ENCODE assay signal across 17 cellular contexts in the genomic region with DNA sequence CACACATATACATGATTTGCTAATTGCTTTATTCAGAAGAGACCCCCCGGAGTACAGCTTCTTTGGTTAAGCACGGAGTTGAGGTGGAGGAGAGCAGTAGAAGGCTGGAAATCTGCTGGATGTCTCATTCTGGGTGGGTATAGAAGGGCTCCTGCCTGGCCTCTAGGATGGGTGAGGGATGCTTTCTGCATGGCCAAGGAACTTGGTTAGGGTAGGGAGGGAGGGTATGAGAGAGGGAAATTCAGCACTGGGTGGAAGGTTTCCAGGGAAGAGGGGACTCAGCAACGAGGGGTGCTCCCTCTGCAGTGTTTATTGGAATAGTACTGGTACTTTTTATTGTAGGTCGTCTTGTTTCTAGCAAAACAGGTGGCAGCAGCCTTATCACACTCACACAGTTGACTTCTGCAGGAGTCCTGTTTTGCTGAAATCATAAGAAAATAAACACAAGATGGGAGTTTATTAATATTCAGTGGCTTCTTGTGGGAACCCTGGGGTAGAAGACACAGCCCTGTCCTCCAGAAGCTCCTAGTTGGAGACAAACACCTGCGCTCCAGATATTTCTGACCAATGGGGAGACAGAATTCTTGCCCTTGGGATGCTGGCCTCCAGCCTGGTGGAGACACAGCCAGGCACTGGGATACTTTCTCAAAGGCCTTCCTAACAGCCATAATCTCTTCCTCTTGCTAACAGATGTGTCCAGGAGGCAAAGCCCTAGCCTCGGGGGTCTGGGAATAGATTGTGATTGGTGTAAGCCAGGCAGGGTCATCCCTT. TPM values are rescaled to one million over a fixed set of nuclear protein-coding genes. Genes with fewer than 3 reads are reported as not detected.
DNase-seq lines count a peak whose midpoint lies in the region; ATAC-seq, FAIRE-seq and TF ChIP-seq lines count a peak whose summit lies in the region.
"Had no signal": no experiment of that assay in that cellular context is flagged by ENCODE, and none has a peak within 500 bp of the region (broad histone marks: within the 10 kb centered on the region; RNA-seq: fewer than 3 reads in every experiment).

No MANE protein-coding gene starts in this region.

- H3K79me2 ChIP-seq in astrocyte (ENCODE audit: insufficient read depth, low read length) (no peaks in the 10 kb centered on the region), parathyroid adenoma (no peaks in the 10 kb centered on the region), GM23248 (ENCODE audit: insufficient read depth) (no peaks in the 10 kb centered on the region)

- 0 out of 2 replicates have a peak, but pooled peaks cover 2% of the 10 kb centered on the region for H3F3A ChIP-seq in GM23248 (ENCODE audit: insufficient read depth)

- H3K9me2 ChIP-seq in GM23248 (ENCODE audit: insufficient read depth) = no peaks in the 10 kb centered on the region

- DNase-seq in NCI-H82 (lab: John Stamatoyannopoulos, UW) (peak; percentile 29), NCI-H82 treated with DMSO at 0.1 percent for 48 hours (lab: John Stamatoyannopoulos, UW; ENCODE audit: unreplicated experiment) (no peak), astrocyte (ENCODE audit: low read depth) (no peak), left lobe of liver (ENCODE audit: low spot score) (peak; percentile 22), GM23248 (no peak)
- DNase-seq in stimulated activated CD4-positive, alpha-beta T cell treated with anti-CD3 and anti-CD28 coated beads, Interleukin-4, amount 100 ng/mL, for 24 hours = no peak
- no peak for DNase-seq in activated T-cell treated with anti-CD3 and anti-CD28 coated beads, Interleukin-2, amount 50 U/mL, for 72 hours
- DNase-seq: GF-D8, NCI-H187 treated with DMSO at 0.1 percent for 48 hours, NCI-H510A had no signal

- no peak overlapping the region for H3K27ac Mint-ChIP-seq in astrocyte (ENCODE audit: unreplicated experiment)
- no peak overlapping the region for H3K27ac Mint-ChIP-seq in activated T-cell treated with anti-CD3 and anti-CD28 coated beads, Interleukin-2, amount 50 U/mL, for 72 hours
- H3K27ac Mint-ChIP-seq: CD8-positive, alpha-beta T cell had no signal

- H4K20me1 ChIP-seq in astrocyte (ENCODE audit: insufficient read depth, low read length) (no peaks in the 10 kb centered on the region), GM23248 (ENCODE audit: insufficient read depth) (no peaks in the 10 kb centered on the region)

- no peak overlapping the region for H3K4me3 ChIP-seq in astrocyte (ENCODE audit: insufficient read depth, low read depth, low read length)
- no peak overlapping the region for H3K4me3 ChIP-seq in parathyroid adenoma (ENCODE audit: low read depth, low read length)
- H3K4me3 ChIP-seq in GM23248 = no peak overlapping the region
- H3K4me3 ChIP-seq: SJSA1 had no signal

- FAIRE-seq in astrocyte (lab: Jason Lieb, UNC) = no peak
- FAIRE-seq: GM19239 had no signal

- no peak for ATAC-seq in left lobe of liver
- no peak for ATAC-seq in activated T-cell treated with anti-CD3 and anti-CD28 coated beads, Interleukin-2, amount 50 U/mL, for 72 hours (replicated peaks in 1 of 2)
- ATAC-seq: CD8-positive, alpha-beta T cell had no signal

- H3K36me3 ChIP-seq in astrocyte (ENCODE audit: insufficient read depth, low read length) (no peaks in the 10 kb centered on the region), parathyroid adenoma (ENCODE audit: control insufficient read depth, insufficient read depth, low read length) (no peaks in the 10 kb centered on the region), GM23248 (ENCODE audit: low read depth) (no peaks in the 10 kb centered on the region)
- H3K36me3 ChIP-seq: SJSA1 had no signal

- H2AFZ ChIP-seq in astrocyte (ENCODE audit: low read depth, low read length) (no peak overlapping the region), parathyroid adenoma (no peak overlapping the region), GM23248 (no peak overlapping the region)

- H3K9me3 ChIP-seq in astrocyte (ENCODE audit: insufficient read depth, low read depth, low read length) (no peaks in the 10 kb centered on the region), parathyroid adenoma (ENCODE audit: control insufficient read depth, low read length) (no peaks in the 10 kb centered on the region), GM23248 (ENCODE audit: low read depth) (no peaks in the 10 kb centered on the region)
- H3K9me3 ChIP-seq: SJSA1 had no signal

- peaks cover 24% of the 10 kb centered on the region for H3K27me3 Mint-ChIP-seq in astrocyte (ENCODE audit: low read depth, unreplicated experiment)
- peaks cover 55% of the 10 kb centered on the region for H3K27me3 Mint-ChIP-seq in activated T-cell treated with anti-CD3 and anti-CD28 coated beads, Interleukin-2, amount 50 U/mL, for 72 hours (ENCODE audit: low read depth)

- WGBS in GM23248 (ENCODE audit: low coverage in 1 of 2, low lambda C conversion rate in 2 of 2, missing lambda C conversion rate in 2 of 2), 2 experiments = 57 to 58% methylated on average over 5 to 6 of the region's 6 CpGs

- in situ Hi-C loops in GM23248 (cut with MboI) = no loop called here

- peaks cover 2% of the 10 kb centered on the region for H3K36me3 Mint-ChIP-seq in astrocyte (ENCODE audit: low read depth, unreplicated experiment)
- no peaks in the 10 kb centered on the region for H3K36me3 Mint-ChIP-seq in activated T-cell treated with anti-CD3 and anti-CD28 coated beads, Interleukin-2, amount 50 U/mL, for 72 hours (ENCODE audit: insufficient read depth in 2 of 2)
- H3K36me3 Mint-ChIP-seq: CD8-positive, alpha-beta T cell had no signal

- peaks cover 29% of the 10 kb centered on the region for H3K27me3 ChIP-seq in astrocyte (ENCODE audit: insufficient read depth, low read length)
- H3K27me3 ChIP-seq in parathyroid adenoma (ENCODE audit: control insufficient read depth, insufficient read depth, low read length) = no peaks in the 10 kb centered on the region
- peaks cover 7% of the 10 kb centered on the region; the same call in 1 of the 2 replicates for H3K27me3 ChIP-seq in GM23248 (replicated peaks; ENCODE audit: insufficient read depth)

- no peaks in the 10 kb centered on the region for H3K9me3 Mint-ChIP-seq in astrocyte (ENCODE audit: unreplicated experiment)
- no peaks in the 10 kb centered on the region for H3K9me3 Mint-ChIP-seq in activated T-cell treated with anti-CD3 and anti-CD28 coated beads, Interleukin-2, amount 50 U/mL, for 72 hours
- H3K9me3 Mint-ChIP-seq: CD8-positive, alpha-beta T cell; H9 had no signal

- no peak overlapping the region for H3K27ac ChIP-seq in astrocyte (ENCODE audit: low read depth, low read length)
- peak overlapping the region; percentile 36 for H3K27ac ChIP-seq in parathyroid adenoma
- no peak overlapping the region for H3K27ac ChIP-seq in GM23248
- H3K27ac ChIP-seq: 22Rv1, SJSA1 had no signal

- no peak overlapping the region for H3K4me3 Mint-ChIP-seq in astrocyte (ENCODE audit: unreplicated experiment)
- no peak overlapping the region for H3K4me3 Mint-ChIP-seq in activated T-cell treated with anti-CD3 and anti-CD28 coated beads, Interleukin-2, amount 50 U/mL, for 72 hours
- H3K4me3 Mint-ChIP-seq: CD8-positive, alpha-beta T cell; H9 had no signal

- H3K4me2 ChIP-seq in astrocyte (ENCODE audit: low read length) (peak overlapping the region; percentile 2), parathyroid adenoma (ENCODE audit: low read length) (no peak overlapping the region), GM23248 (ENCODE audit: unreplicated experiment) (no peak overlapping the region)

- H3K4me1 Mint-ChIP-seq in astrocyte (ENCODE audit: low read depth, unreplicated experiment) = no peaks in the 10 kb centered on the region
- H3K4me1 Mint-ChIP-seq in activated T-cell treated with anti-CD3 and anti-CD28 coated beads, Interleukin-2, amount 50 U/mL, for 72 hours (ENCODE audit: low read depth) = no peaks in the 10 kb centered on the region

- H3K4me1 ChIP-seq in astrocyte (ENCODE audit: insufficient read depth, low read length) (no peaks in the 10 kb centered on the region), parathyroid adenoma (peaks cover 3% of the 10 kb centered on the region), GM23248 (ENCODE audit: insufficient read depth) (peaks cover 6% of the 10 kb centered on the region)
- H3K4me1 ChIP-seq: SJSA1 had no signal

- TF ChIP-seq CTCF in astrocyte (IDR thresholded peaks at IDR 0.05; ENCODE audit: insufficient read depth, low read depth, low read length) = no peak
- no peak for TF ChIP-seq CTCF in parathyroid adenoma (IDR thresholded peaks at IDR 0.05)

- H3K9ac ChIP-seq in astrocyte (ENCODE audit: low read length) (no peak overlapping the region), parathyroid adenoma (no peak overlapping the region), GM23248 (no peak overlapping the region)

RNA-seq across cellular contexts. Expression of a gene that starts 3.8 kb away (rescaled TPM):
- total RNA-seq in astrocyte (not detected in 2 replicates), left lobe of liver (128 TPM)
- total RNA-seq in GM23248 (2014; rRNA removed; shearing (Covaris generic)) = not detected in 2 replicates
- polyA plus RNA-seq in GM23248 (2016; fragmentation: Nextera tagmentation; extraction: Ambion mirVana) = 0.35 TPM in 1 of 2 replicates, not detected in the other
- total RNA-seq in activated T-cell treated with anti-CD3 and anti-CD28 coated beads, Interleukin-2, amount 50 U/mL, for 72 hours = not detected
- total RNA-seq: CD8-positive, alpha-beta T cell; SJSA1 had no signal
- polyA plus RNA-seq: BJ had no signal

RNA-seq across cellular contexts. Expression of a gene that starts 52.2 kb away (rescaled TPM):
- not detected in 2 replicates for total RNA-seq in astrocyte
- total RNA-seq in left lobe of liver = not detected
- not detected in 2 replicates for total RNA-seq in GM23248 (2014; rRNA removed; shearing (Covaris generic))
- not detected in 2 replicates for polyA plus RNA-seq in GM23248 (2016; fragmentation: Nextera tagmentation; extraction: Ambion mirVana)
- total RNA-seq in activated T-cell treated with anti-CD3 and anti-CD28 coated beads, Interleukin-2, amount 50 U/mL, for 72 hours = not detected
- total RNA-seq: CD8-positive, alpha-beta T cell; H9; SJSA1 had no signal
- polyA plus RNA-seq: BJ had no signal

Comparison
In these comparisons a context has a peak if more than half of its experiments do, and no peak if none do; other contexts are left out.
1. DNase-seq: peak in NCI-H82 (single experiment) and left lobe of liver (single experiment); none in NCI-H82 treated with DMSO at 0.1 percent for 48 hours (single experiment), astrocyte (single experiment), stimulated activated CD4-positive, alpha-beta T cell treated with anti-CD3 and anti-CD28 coated beads, Interleukin-4, amount 100 ng/mL, for 24 hours (single experiment), GM23248 (single experiment) and activated T-cell treated with anti-CD3 and anti-CD28 coated beads, Interleukin-2, amount 50 U/mL, for 72 hours (0 of 2).
2. RNA of a gene that starts 3.8 kb away (total RNA-seq): 128 TPM in left lobe of liver (single experiment); not detected in astrocyte, not detected in GM23248 and not detected in activated T-cell treated with anti-CD3 and anti-CD28 coated beads, Interleukin-2, amount 50 U/mL, for 72 hours; every median in the first group is over 100 times any median in the second.